Comparison of ENCODE assay signal across 17 cellular contexts in the genomic region with DNA sequence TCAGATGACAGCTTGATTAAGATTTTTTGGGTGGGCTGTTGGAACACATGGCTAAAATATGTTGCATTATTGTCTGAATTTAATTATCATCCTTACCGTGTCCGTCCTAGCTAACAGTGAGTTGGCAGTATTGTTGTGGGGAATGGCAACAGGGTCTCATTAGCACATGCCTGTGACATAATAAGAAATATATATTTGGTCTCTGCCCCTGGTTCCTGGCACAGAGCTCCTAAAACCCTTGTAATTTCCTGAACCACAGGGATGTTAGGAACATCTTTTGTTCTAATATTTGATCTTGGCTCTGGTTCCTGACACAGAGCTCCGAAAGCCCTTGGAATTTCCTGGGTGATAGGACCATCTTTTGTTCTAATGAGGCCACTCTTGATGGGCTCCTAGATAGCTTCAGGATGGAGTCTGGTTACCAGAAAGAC.
DNase-seq lines count a peak whose midpoint lies in the region; ATAC-seq and TF ChIP-seq lines count a peak whose summit lies in the region.
"Had no signal": no experiment of that assay in that cellular context is flagged by ENCODE, and none has a peak within 500 bp of the region (broad histone marks: within the 10 kb centered on the region; RNA-seq: fewer than 3 reads in every experiment).

No MANE protein-coding gene starts in this region.

- TF ChIP-seq CTCF in astrocyte of the cerebellum (IDR thresholded peaks at IDR 0.05; ENCODE audit: low read depth, low read length, missing control alignments) = no peak
- TF ChIP-seq CTCF in mesothelial cell of epicardium (IDR thresholded peaks at IDR 0.05; ENCODE audit: unreplicated experiment) = no peak

- H3K27ac Mint-ChIP-seq in mesothelial cell of epicardium = peak overlapping the region; percentile 55
- H3K27ac Mint-ChIP-seq in activated naive CD8-positive, alpha-beta T cell treated with anti-CD3 and anti-CD28 coated beads, Interleukin-2, amount 50 U/mL, for 24 hours = no peak overlapping the region
- H3K27ac Mint-ChIP-seq: activated CD4-positive, alpha-beta T cell treated with anti-CD3 and anti-CD28 coated beads for 36 hours had no signal

- peaks cover 13% of the 10 kb centered on the region for H3K4me1 Mint-ChIP-seq in mesothelial cell of epicardium
- peaks cover 12% of the 10 kb centered on the region for H3K4me1 Mint-ChIP-seq in activated naive CD8-positive, alpha-beta T cell treated with anti-CD3 and anti-CD28 coated beads, Interleukin-2, amount 50 U/mL, for 24 hours

- no peak for ATAC-seq in activated naive CD8-positive, alpha-beta T cell treated with anti-CD3 and anti-CD28 coated beads, Interleukin-2, amount 50 U/mL, for 24 hours
- no peak for ATAC-seq in HG03097 (IDR thresholded peaks at IDR 0.05; ENCODE audit: low FRiP score, unreplicated experiment)
- ATAC-seq: activated CD4-positive, alpha-beta T cell treated with anti-CD3 and anti-CD28 coated beads for 36 hours; K562 had no signal

- H3K9me3 Mint-ChIP-seq in mesothelial cell of epicardium = peaks cover 18% of the 10 kb centered on the region
- peaks cover 6% of the 10 kb centered on the region for H3K9me3 Mint-ChIP-seq in activated naive CD8-positive, alpha-beta T cell treated with anti-CD3 and anti-CD28 coated beads, Interleukin-2, amount 50 U/mL, for 24 hours

- no peak overlapping the region for H3K4me3 Mint-ChIP-seq in mesothelial cell of epicardium
- H3K4me3 Mint-ChIP-seq in activated naive CD8-positive, alpha-beta T cell treated with anti-CD3 and anti-CD28 coated beads, Interleukin-2, amount 50 U/mL, for 24 hours = no peak overlapping the region
- H3K4me3 Mint-ChIP-seq: activated CD4-positive, alpha-beta T cell treated with anti-CD3 and anti-CD28 coated beads for 36 hours had no signal

- H3K4me3 ChIP-seq in astrocyte of the cerebellum (ENCODE audit: low read depth, low read length) = no peak overlapping the region
- H3K4me3 ChIP-seq: adrenal gland, K562, transverse colon had no signal

- in situ Hi-C loops in astrocyte of the cerebellum (cut with HindIII; ENCODE audit: low sequenced_read_pairs) = no loop called here

- H3K27me3 Mint-ChIP-seq in mesothelial cell of epicardium (ENCODE audit: low read depth) = no peaks in the 10 kb centered on the region
- H3K27me3 Mint-ChIP-seq in activated naive CD8-positive, alpha-beta T cell treated with anti-CD3 and anti-CD28 coated beads, Interleukin-2, amount 50 U/mL, for 24 hours = no peaks in the 10 kb centered on the region
- H3K27me3 Mint-ChIP-seq: activated CD4-positive, alpha-beta T cell treated with anti-CD3 and anti-CD28 coated beads for 36 hours had no signal

- peak; percentile 69 for DNase-seq in COR-L47 (lab: John Stamatoyannopoulos, UW)
- peak; percentile 45 for DNase-seq in NCI-H2081 treated with DMSO at 0.1 percent for 48 hours (lab: John Stamatoyannopoulos, UW)
- DNase-seq in astrocyte of the cerebellum (ENCODE audit: low read depth) = peak; percentile 36
- DNase-seq in mesothelial cell of epicardium (ENCODE audit: low spot score in 2 of 2, unreplicated experiment in 2 of 2) = no peak
- no peak for DNase-seq in activated naive CD8-positive, alpha-beta T cell treated with anti-CD3 and anti-CD28 coated beads, Interleukin-2, amount 50 U/mL, for 24 hours
- no peak for DNase-seq in activated naive CD4-positive, alpha-beta T cell treated with Interleukin-2 at 50 U/mL for 16 hours
- no peak for DNase-seq in SHP77 treated with DMSO at 0.1 percent for 48 hours (lab: John Stamatoyannopoulos, UW)
- DNase-seq: activated CD4-positive, alpha-beta T cell treated with anti-CD3 and anti-CD28 coated beads for 36 hours; adrenal gland; foreskin fibroblast; H7; NCI-H2107; stimulated activated CD4-positive, alpha-beta T cell treated with anti-CD3 and anti-CD28 coated beads, Interleukin-15, amount 100 ng/mL, for 24 hours; stimulated activated naive CD4-positive, alpha-beta T cell treated with Interleukin-2 at 50 U/mL for 16 hours; transverse colon had no signal

- H3K36me3 Mint-ChIP-seq in mesothelial cell of epicardium = peaks cover 22% of the 10 kb centered on the region
- peaks cover 13% of the 10 kb centered on the region for H3K36me3 Mint-ChIP-seq in activated naive CD8-positive, alpha-beta T cell treated with anti-CD3 and anti-CD28 coated beads, Interleukin-2, amount 50 U/mL, for 24 hours (ENCODE audit: low read depth)

Comparison
In these comparisons a context has a peak if more than half of its experiments do, and no peak if none do; other contexts are left out.
1. DNase-seq: peak in COR-L47 (single experiment), NCI-H2081 treated with DMSO at 0.1 percent for 48 hours (single experiment) and astrocyte of the cerebellum (single experiment); none in mesothelial cell of epicardium (0 of 2), activated naive CD8-positive, alpha-beta T cell treated with anti-CD3 and anti-CD28 coated beads, Interleukin-2, amount 50 U/mL, for 24 hours (single experiment), activated naive CD4-positive, alpha-beta T cell treated with Interleukin-2 at 50 U/mL for 16 hours (single experiment) and SHP77 treated with DMSO at 0.1 percent for 48 hours (single experiment).